In genomic region chr10:14837756-14838581, GRCh38 we compare ENCODE assay signal across 8 cellular contexts. TPM values are rescaled to one million over a fixed set of nuclear protein-coding genes. Genes with fewer than 3 reads are reported as not detected.
A peak's percentile ranks its signal among the peaks of the same experiment; 100 is the strongest.
DNase-seq lines count a peak whose midpoint lies in the region; ATAC-seq and TF ChIP-seq lines count a peak whose summit lies in the region.

TSS of gene CDNF (minus strand) at chr10:14838037. CDS start at chr10:14837946, 91 bp downstream.
TSS of gene HSPA14 (plus strand) at chr10:14838306. CDS start at chr10:14838403, 97 bp downstream.
TSS of gene MSANTD7 (plus strand) at chr10:14838306. CDS start at chr10:14842285, 3,979 bp downstream.

- H3K36me3 Mint-ChIP-seq in activated T-cell treated with anti-CD3 and anti-CD28 coated beads, Interleukin-2, amount 50 U/mL, for 24 hours (ENCODE audit: low read depth) = peaks cover 50% of the 10 kb centered on the region

- H3K27ac Mint-ChIP-seq in activated T-cell treated with anti-CD3 and anti-CD28 coated beads, Interleukin-2, amount 50 U/mL, for 24 hours = peak within 1 kb of the TSS; percentile 98

- no peaks in the 10 kb centered on the region for H3K9me3 Mint-ChIP-seq in activated T-cell treated with anti-CD3 and anti-CD28 coated beads, Interleukin-2, amount 50 U/mL, for 24 hours

- no peaks in the 10 kb centered on the region for H3K27me3 Mint-ChIP-seq in activated T-cell treated with anti-CD3 and anti-CD28 coated beads, Interleukin-2, amount 50 U/mL, for 24 hours

- DNase-seq in DMS153 treated with DMSO at 0.1 percent for 48 hours (lab: John Stamatoyannopoulos, UW; ENCODE audit: unreplicated experiment) (peak; percentile 84), KBM-7 (peak; percentile 99), epithelial cell of proximal tubule (ENCODE audit: low read depth) (peak; percentile 91), mucosa of gallbladder (ENCODE audit: low spot score) (peak; percentile 100)
- peak; percentile 98 for DNase-seq in activated T-cell treated with anti-CD3 and anti-CD28 coated beads, Interleukin-2, amount 50 U/mL, for 24 hours
- peak; percentile 98 for DNase-seq in stimulated activated CD8-positive, alpha-beta memory T cell treated with anti-CD3 and anti-CD28 coated beads, Interleukin-4, amount 100 ng/mL, for 4 hours (ENCODE audit: low read depth in 2 of 2, low spot score in 1 of 2)

- in situ Hi-C loops in KBM-7 (cut with MboI; ENCODE audit: low pct_unique_long_range_greater_than_20kb, low sequenced_read_pairs) = loop anchor here (25.0 kb wide), 1 partner anchor 301 kb away; no protein-coding TSS in a partner anchor

- peak within 1 kb of the TSS; percentile 95 for H3K4me3 Mint-ChIP-seq in activated T-cell treated with anti-CD3 and anti-CD28 coated beads, Interleukin-2, amount 50 U/mL, for 24 hours

- peaks cover 30% of the 10 kb centered on the region for H3K4me1 Mint-ChIP-seq in activated T-cell treated with anti-CD3 and anti-CD28 coated beads, Interleukin-2, amount 50 U/mL, for 24 hours (ENCODE audit: low read depth)

- H3K4me3 ChIP-seq in epithelial cell of proximal tubule (ENCODE audit: low read depth, low read length) = peak within 1 kb of the TSS; percentile 96

- no peak for TF ChIP-seq CTCF in epithelial cell of proximal tubule (conservative IDR thresholded peaks at IDR 0.05; ENCODE audit: low read depth, low read length)

- peak; percentile 94 for ATAC-seq in GM21717 (IDR thresholded peaks at IDR 0.05; ENCODE audit: unreplicated experiment)

TF ChIP-seq in PFSK-1, 5 proteins besides CTCF, POLR2A, EP300 and RAD21:
- TF ChIP-seq POLR2AphosphoS5 (IDR thresholded peaks at IDR 0.05; ENCODE audit: low read depth, low read length) (peak; percentile 61), SIN3A (IDR thresholded peaks at IDR 0.05; ENCODE audit: borderline replicate concordance, insufficient read depth, low read length) (no peak), FOXP2 (optimal IDR thresholded peaks at IDR 0.05; ENCODE audit: borderline replicate concordance, extremely low read depth, extremely low read length, insufficient read depth) (peak; percentile 61), REST (IDR thresholded peaks at IDR 0.05; ENCODE audit: insufficient read depth in 1 of 2, low read depth in 2 of 2, low read length in 2 of 2) (0 out of 4 replicates have a peak, but pooled peaks of 1 of the 2 experiments have one; percentile 17), TAF1 (IDR thresholded peaks at IDR 0.05; ENCODE audit: borderline replicate concordance, insufficient read depth, low read length) (peak; percentile 47; the same call in 1 of the 2 replicates)

RNA-seq across cellular contexts. Expression of gene CDNF, which starts in this region (rescaled TPM):
- 0.97 TPM for polyA plus RNA-seq in PFSK-1 (2012; ENCODE audit: insufficient read length, low read depth)
- total RNA-seq in epithelial cell of proximal tubule (0.29 TPM in 1 of 2 replicates, not detected in the other), mucosa of gallbladder (0.98 TPM)

RNA-seq across cellular contexts. Expression of gene HSPA14, which starts in this region (rescaled TPM):
- polyA plus RNA-seq in PFSK-1 (2012; ENCODE audit: insufficient read length, low read depth) = 7.6 TPM
- 10.7 and 17.7 TPM in 2 replicates for total RNA-seq in epithelial cell of proximal tubule
- 8.0 TPM for total RNA-seq in mucosa of gallbladder

RNA-seq across cellular contexts. Expression of gene MSANTD7, which starts in this region (rescaled TPM):
- polyA plus RNA-seq in PFSK-1 (2012; ENCODE audit: insufficient read length, low read depth) = 12.0 TPM
- total RNA-seq in epithelial cell of proximal tubule = 12.1 and 13.2 TPM in 2 replicates
- 10.4 TPM for total RNA-seq in mucosa of gallbladder

Comparison
In these comparisons a context has a peak if more than half of its experiments do, and no peak if none do; other contexts are left out.
1. Peak in every context shown above with its lines: DNase-seq, ATAC-seq and H3K4me3 ChIP-seq.